In the genomic region with DNA sequence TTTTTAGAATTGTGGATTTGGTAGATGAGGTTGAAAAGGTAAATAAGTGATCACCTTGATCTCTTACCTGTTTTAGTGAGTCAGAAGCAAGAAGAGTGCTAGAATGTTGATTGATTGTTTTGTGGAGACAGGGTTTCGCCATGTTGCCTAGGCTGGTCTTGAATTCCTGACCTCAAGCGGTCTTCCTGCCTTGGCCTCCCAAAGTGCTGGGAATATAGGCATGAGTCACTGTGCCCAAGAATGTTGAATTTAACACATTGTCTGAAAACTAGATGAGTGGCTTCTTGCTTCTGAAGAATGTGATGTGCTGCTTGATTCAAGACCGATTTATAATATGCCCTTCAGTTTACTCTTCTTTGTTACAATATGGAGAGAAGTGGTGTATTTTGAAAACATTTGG, we compare ENCODE assay signal across 22 cellular contexts.
DNase-seq lines count a peak whose midpoint lies in the region; ATAC-seq, FAIRE-seq and TF ChIP-seq lines count a peak whose summit lies in the region.
"Had no signal": no experiment of that assay in that cellular context is flagged by ENCODE, and none has a peak within 500 bp of the region (broad histone marks: within the 10 kb centered on the region; RNA-seq: fewer than 3 reads in every experiment).

No MANE protein-coding gene starts in this region.

- intact Hi-C loops in body of pancreas (cut with DNase I), result no loop called here
- intact Hi-C loops in prostate gland (cut with DNase I), result no loop called here

- H3K27ac Mint-ChIP-seq in astrocyte (ENCODE audit: unreplicated experiment), result peak overlapping the region; percentile 94
- H3K27ac Mint-ChIP-seq: activated CD4-positive, alpha-beta T cell treated with anti-CD3 and anti-CD28 coated beads, Interleukin-2, amount 10 ng/mL, durations not matched to agents 7 days and 5 days; GM23338; immature natural killer cell had no signal

- H3K9ac ChIP-seq in astrocyte (ENCODE audit: low read length), result no peak overlapping the region
- H3K9ac ChIP-seq: KMS-11 had no signal

- no peaks in the 10 kb centered on the region for H3K9me3 ChIP-seq in astrocyte (ENCODE audit: insufficient read depth, low read depth, low read length)
- no peaks in the 10 kb centered on the region for H3K9me3 ChIP-seq in body of pancreas
- H3K9me3 ChIP-seq in prostate gland, result no peaks in the 10 kb centered on the region
- H3K9me3 ChIP-seq: neutrophil, SJCRH30, thoracic aorta had no signal

- no peak overlapping the region for H2AFZ ChIP-seq in astrocyte (ENCODE audit: low read depth, low read length)
- H2AFZ ChIP-seq: GM23338 had no signal

- ATAC-seq in foreskin keratinocyte (peak; percentile 79), body of pancreas (no peak), HG03135 (IDR thresholded peaks at IDR 0.05; ENCODE audit: unreplicated experiment) (no peak)
- ATAC-seq: GM23338, sciatic nerve had no signal

- no peaks in the 10 kb centered on the region for H3K27me3 ChIP-seq in astrocyte (ENCODE audit: insufficient read depth, low read length)
- no peaks in the 10 kb centered on the region for H3K27me3 ChIP-seq in foreskin keratinocyte
- H3K27me3 ChIP-seq in body of pancreas, result no peaks in the 10 kb centered on the region
- H3K27me3 ChIP-seq in prostate gland (replicated peaks; ENCODE audit: insufficient read depth), result no peaks in the 10 kb centered on the region
- H3K27me3 ChIP-seq: neutrophil, SJCRH30 had no signal

- no peak overlapping the region for H3K4me3 ChIP-seq in astrocyte (ENCODE audit: insufficient read depth, low read depth, low read length)
- H3K4me3 ChIP-seq in body of pancreas, result no peak overlapping the region
- H3K4me3 ChIP-seq in prostate gland, result no peak overlapping the region
- H3K4me3 ChIP-seq: GM23338, SJCRH30, thoracic aorta had no signal

- H3K36me3 ChIP-seq in astrocyte (ENCODE audit: insufficient read depth, low read length) (no peaks in the 10 kb centered on the region), body of pancreas (replicated peaks in 1 of 2; ENCODE audit: insufficient read depth in 1 of 2, low read depth in 2 of 2) (no peaks in the 10 kb centered on the region), prostate gland (no peaks in the 10 kb centered on the region)
- H3K36me3 ChIP-seq: neutrophil, SJCRH30, thoracic aorta had no signal

- H3K4me1 Mint-ChIP-seq in astrocyte (ENCODE audit: low read depth, unreplicated experiment), result peaks cover 46% of the 10 kb centered on the region
- H3K4me1 Mint-ChIP-seq: activated CD4-positive, alpha-beta T cell treated with anti-CD3 and anti-CD28 coated beads, Interleukin-2, amount 10 ng/mL, durations not matched to agents 7 days and 5 days; immature natural killer cell had no signal

- peak overlapping the region; percentile 45 for H3K4me2 ChIP-seq in astrocyte (ENCODE audit: low read length)
- H3K4me2 ChIP-seq: GM23338, KMS-11 had no signal

- TF ChIP-seq CTCF in astrocyte (IDR thresholded peaks at IDR 0.05; ENCODE audit: insufficient read depth, low read depth, low read length) (no peak), foreskin keratinocyte (conservative IDR thresholded peaks at IDR 0.05) (no peak), body of pancreas (IDR thresholded peaks at IDR 0.05) (no peak), prostate gland (IDR thresholded peaks at IDR 0.05) (no peak)

- peak; percentile 83 for DNase-seq in HT1080 (ENCODE audit: low read depth)
- peak; percentile 70 for DNase-seq in astrocyte (ENCODE audit: low read depth)
- peak; percentile 65 to 81 for DNase-seq in foreskin keratinocyte
- no peak for DNase-seq in body of pancreas
- no peak for DNase-seq in prostate gland (ENCODE audit: low spot score)
- DNase-seq: activated CD4-positive, alpha-beta T cell treated with anti-CD3 and anti-CD28 coated beads, Interleukin-2, amount 10 ng/mL, durations not matched to agents 7 days and 5 days; activated naive CD4-positive, alpha-beta T cell treated with anti-CD3 and anti-CD28 coated beads, Interleukin-2, amount 50 U/mL, for 16 hours; activated T-cell treated with anti-CD3 and anti-CD28 coated beads for 4 hours; central memory CD4-positive, alpha-beta T cell; DMS79 treated with DMSO at 0.1 percent for 48 hours; immature natural killer cell; NCI-H1436; NCI-H345; SJCRH30; stimulated activated CD8-positive, alpha-beta memory T cell treated with anti-CD3 and anti-CD28 coated beads, Interleukin-4, amount 100 ng/mL, for 48 hours had no signal

- H3K27ac ChIP-seq in astrocyte (ENCODE audit: low read depth, low read length) (no peak overlapping the region), foreskin keratinocyte (no peak overlapping the region), temporal lobe (ENCODE audit: low read depth, low read length) (peak overlapping the region; percentile 98), body of pancreas (no peak overlapping the region), prostate gland (no peak overlapping the region)
- H3K27ac ChIP-seq: KMS-11, neutrophil, SJCRH30, thoracic aorta had no signal

- 91 to 97% methylated on average over 3 of the region's 3 CpGs for WGBS in body of pancreas, 2 donors
- 96% methylated on average over 3 of the region's 3 CpGs for WGBS in prostate gland

- peaks cover 37% of the 10 kb centered on the region for H3K79me2 ChIP-seq in astrocyte (ENCODE audit: insufficient read depth, low read length)

- no peaks in the 10 kb centered on the region for H3K36me3 Mint-ChIP-seq in astrocyte (ENCODE audit: low read depth, unreplicated experiment)
- H3K36me3 Mint-ChIP-seq: immature natural killer cell had no signal

- H3K4me1 ChIP-seq in astrocyte (ENCODE audit: insufficient read depth, low read length) (peaks cover 20% of the 10 kb centered on the region), foreskin keratinocyte (peaks cover 9% of the 10 kb centered on the region), body of pancreas (no peaks in the 10 kb centered on the region), prostate gland (replicated peaks) (no peaks in the 10 kb centered on the region)
- H3K4me1 ChIP-seq: SJCRH30 had no signal

- no peaks in the 10 kb centered on the region for H3K9me3 Mint-ChIP-seq in astrocyte (ENCODE audit: unreplicated experiment)
- H3K9me3 Mint-ChIP-seq: activated CD4-positive, alpha-beta T cell treated with anti-CD3 and anti-CD28 coated beads, Interleukin-2, amount 10 ng/mL, durations not matched to agents 7 days and 5 days; GM23338 had no signal

- peak; percentile 64 for FAIRE-seq in astrocyte (lab: Jason Lieb, UNC)

- no peaks in the 10 kb centered on the region for H4K20me1 ChIP-seq in astrocyte (ENCODE audit: insufficient read depth, low read length)

- no peak for TF ChIP-seq POLR2A in body of pancreas (IDR thresholded peaks at IDR 0.05)
- no peak for TF ChIP-seq POLR2A in prostate gland (IDR thresholded peaks at IDR 0.05)

- no peak overlapping the region for H3K4me3 Mint-ChIP-seq in astrocyte (ENCODE audit: unreplicated experiment)
- H3K4me3 Mint-ChIP-seq: activated CD4-positive, alpha-beta T cell treated with anti-CD3 and anti-CD28 coated beads, Interleukin-2, amount 10 ng/mL, durations not matched to agents 7 days and 5 days; GM23338; immature natural killer cell had no signal

- no peaks in the 10 kb centered on the region for H3K27me3 Mint-ChIP-seq in astrocyte (ENCODE audit: low read depth, unreplicated experiment)

Comparison
In these comparisons a context has a peak if more than half of its experiments do, and no peak if none do; other contexts are left out.
1. DNase-seq: peak in HT1080 (single experiment), astrocyte (single experiment) and foreskin keratinocyte (2 of 2); none in body of pancreas (0 of 4) and prostate gland (single experiment).